Comparison of ENCODE assay signal across 9 cellular contexts in the genomic region with DNA sequence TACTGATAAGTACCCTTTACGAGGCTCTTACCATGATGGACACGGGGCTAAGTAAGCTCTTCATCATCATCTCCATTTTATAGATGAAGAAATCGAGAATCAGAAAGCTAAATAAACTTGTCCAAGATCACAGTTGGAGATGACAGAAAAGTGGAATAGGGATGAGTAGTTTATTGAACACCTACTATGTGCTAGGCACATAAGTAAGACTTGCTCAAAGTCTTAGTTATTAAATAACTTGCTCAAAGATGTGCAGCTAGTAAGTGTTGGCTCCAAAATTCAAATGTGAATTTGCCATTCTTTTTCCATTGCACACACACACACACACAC. TPM values are rescaled to one million over a fixed set of nuclear protein-coding genes. Genes with fewer than 3 reads are reported as not detected.
DNase-seq lines count a peak whose midpoint lies in the region; ATAC-seq and TF ChIP-seq lines count a peak whose summit lies in the region.
"Had no signal": no experiment of that assay in that cellular context is flagged by ENCODE, and none has a peak within 500 bp of the region (broad histone marks: within the 10 kb centered on the region; RNA-seq: fewer than 3 reads in every experiment).

No MANE protein-coding gene starts in this region.

- H3K36me3 ChIP-seq in upper lobe of right lung = peaks cover 19% of the 10 kb centered on the region

- H3K36me3 Mint-ChIP-seq in natural killer cell (no peaks in the 10 kb centered on the region), activated B cell treated with CpG ODN at 0.5 μM for 24 hours (ENCODE audit: low read depth) (peaks cover 4% of the 10 kb centered on the region), memory B cell (peaks cover 2% of the 10 kb centered on the region)
- H3K36me3 Mint-ChIP-seq in natural killer cell treated with Interleukin-12 subunit alpha and Interleukin-12 subunit beta and Interleukin-15 and Interleukin-18, amount 100 ng/mL, for 72 hours = no peaks in the 10 kb centered on the region

- H3K4me1 Mint-ChIP-seq in natural killer cell (peaks cover 15 to 16% of the 10 kb centered on the region in 2 donors), activated B cell treated with CpG ODN at 0.5 μM for 24 hours (peaks cover 4% of the 10 kb centered on the region), memory B cell (peaks cover 20% of the 10 kb centered on the region)
- H3K4me1 Mint-ChIP-seq in natural killer cell treated with Interleukin-12 subunit alpha and Interleukin-12 subunit beta and Interleukin-15 and Interleukin-18, amount 100 ng/mL, for 72 hours (ENCODE audit: low read depth in 2 of 2) = peaks cover 23 to 37% of the 10 kb centered on the region in 2 donors

- POLR2A ChIA-PET in activated B cell treated with CpG ODN at 0.5 μM for 24 hours (lab: Charles Lee) = interaction anchor here (0.6 to 3.8 kb wide), 6 partner anchors 10 to 236 kb away, joined by 3 to 33 read pairs (median 4); partner anchors contain the start of gene RNASEL

- ATAC-seq in natural killer cell = no peak
- no peak for ATAC-seq in natural killer cell treated with Interleukin-12 subunit alpha and Interleukin-12 subunit beta and Interleukin-15 and Interleukin-18, amount 100 ng/mL, for 72 hours
- no peak for ATAC-seq in activated B cell treated with CpG ODN at 0.5 μM for 24 hours (ENCODE audit: low read depth)
- no peak for ATAC-seq in memory B cell (ENCODE audit: low read depth)
- ATAC-seq in upper lobe of right lung = no peak
- ATAC-seq in GM21825 (IDR thresholded peaks at IDR 0.05; ENCODE audit: unreplicated experiment) = no peak
- no peak for ATAC-seq in HG02798 (IDR thresholded peaks at IDR 0.05; ENCODE audit: poor library complexity, unreplicated experiment)
- ATAC-seq in GM19395 (IDR thresholded peaks at IDR 0.05; ENCODE audit: unreplicated experiment) = no peak

- H3K4me1 ChIP-seq in upper lobe of right lung = peaks cover 24% of the 10 kb centered on the region

- no peak overlapping the region for H3K27ac ChIP-seq in upper lobe of right lung

- TF ChIP-seq CTCF in natural killer cell (IDR thresholded peaks at IDR 0.05) (no peak), activated B cell treated with CpG ODN at 0.5 μM for 24 hours (IDR thresholded peaks at IDR 0.05) (no peak), upper lobe of right lung (IDR thresholded peaks at IDR 0.05) (no peak)

- DNase-seq in natural killer cell = no peak
- DNase-seq in natural killer cell treated with Interleukin-12 subunit alpha and Interleukin-12 subunit beta and Interleukin-15 and Interleukin-18, amount 100 ng/mL, for 72 hours (ENCODE audit: low spot score) = no peak
- DNase-seq in activated B cell treated with CpG ODN at 0.5 μM for 24 hours = no peak
- no peak for DNase-seq in memory B cell (ENCODE audit: low spot score in 2 of 2)
- no peak for DNase-seq in upper lobe of right lung

- CTCF ChIA-PET in activated B cell treated with CpG ODN at 0.5 μM for 24 hours (lab: Charles Lee) = interaction anchor here (0.6 to 16.1 kb wide), 3 partner anchors 9 to 358 kb away, joined by 3 to 562 read pairs (median 4); partner anchors contain the start of gene NPL

- H3K9me3 Mint-ChIP-seq in natural killer cell (no peaks in the 10 kb centered on the region), activated B cell treated with CpG ODN at 0.5 μM for 24 hours (no peaks in the 10 kb centered on the region), memory B cell (no peaks in the 10 kb centered on the region)
- no peaks in the 10 kb centered on the region for H3K9me3 Mint-ChIP-seq in natural killer cell treated with Interleukin-12 subunit alpha and Interleukin-12 subunit beta and Interleukin-15 and Interleukin-18, amount 100 ng/mL, for 72 hours
- H3K9me3 Mint-ChIP-seq: activated T-cell treated with anti-CD3 and anti-CD28 coated beads, Interleukin-2, amount 50 U/mL, for 24 hours had no signal

- H3K27me3 ChIP-seq in upper lobe of right lung = no peaks in the 10 kb centered on the region

- H3K4me3 Mint-ChIP-seq in natural killer cell (peak overlapping the region; percentile 74), activated B cell treated with CpG ODN at 0.5 μM for 24 hours (no peak overlapping the region), memory B cell (peak overlapping the region; percentile 86)
- no peak overlapping the region for H3K4me3 Mint-ChIP-seq in natural killer cell treated with Interleukin-12 subunit alpha and Interleukin-12 subunit beta and Interleukin-15 and Interleukin-18, amount 100 ng/mL, for 72 hours
- H3K4me3 Mint-ChIP-seq: activated T-cell treated with anti-CD3 and anti-CD28 coated beads, Interleukin-2, amount 50 U/mL, for 24 hours had no signal

- intact Hi-C loops in natural killer cell (cut with micrococcal nuclease) = loop anchor here (1.0 to 5.0 kb wide), 3 partner anchors 12 to 233 kb away; partner anchors contain the start of gene DHX9
- intact Hi-C loops in activated B cell treated with CpG ODN at 0.5 μM for 24 hours (cut with micrococcal nuclease) = loop anchor here (1.0 to 5.0 kb wide), 4 partner anchors 11 to 235 kb away; partner anchors contain the start of gene DHX9
- intact Hi-C loops in upper lobe of right lung (cut with DNase I) = no loop called here

- no peaks in the 10 kb centered on the region for H3K9me3 ChIP-seq in upper lobe of right lung

- H3K27me3 Mint-ChIP-seq in natural killer cell (ENCODE audit: low read depth in 2 of 2) (peaks cover 21 to 33% of the 10 kb centered on the region in 2 donors), activated B cell treated with CpG ODN at 0.5 μM for 24 hours (no peaks in the 10 kb centered on the region), memory B cell (peaks cover 4% of the 10 kb centered on the region)
- peaks cover 19 to 31% of the 10 kb centered on the region in 2 donors for H3K27me3 Mint-ChIP-seq in natural killer cell treated with Interleukin-12 subunit alpha and Interleukin-12 subunit beta and Interleukin-15 and Interleukin-18, amount 100 ng/mL, for 72 hours

- H3K27ac Mint-ChIP-seq in natural killer cell = no peak overlapping the region
- no peak overlapping the region for H3K27ac Mint-ChIP-seq in natural killer cell treated with Interleukin-12 subunit alpha and Interleukin-12 subunit beta and Interleukin-15 and Interleukin-18, amount 100 ng/mL, for 72 hours
- peak overlapping the region; percentile 73 for H3K27ac Mint-ChIP-seq in activated B cell treated with CpG ODN at 0.5 μM for 24 hours
- peak overlapping the region; percentile 66 for H3K27ac Mint-ChIP-seq in memory B cell
- H3K27ac Mint-ChIP-seq: activated T-cell treated with anti-CD3 and anti-CD28 coated beads, Interleukin-2, amount 50 U/mL, for 24 hours had no signal

- peak overlapping the region; percentile 66 for H3K4me3 ChIP-seq in upper lobe of right lung

RNA-seq across cellular contexts. Expression of gene RGS16, which starts 0.6 kb away (rescaled TPM):
- total RNA-seq in natural killer cell (1 to 10 TPM; 1.3 to 9.6 (median 4.2) TPM), activated B cell treated with CpG ODN at 0.5 μM for 24 hours (2.6 TPM in 2 replicates), upper lobe of right lung (12.0 TPM)
- 100 to 1,000 TPM in 1 of 2 donors, 10 to 100 TPM in 1; 33.0 to 102 TPM for total RNA-seq in natural killer cell treated with Interleukin-12 subunit alpha and Interleukin-12 subunit beta and Interleukin-15 and Interleukin-18, amount 100 ng/mL, for 72 hours

RNA-seq across cellular contexts. Expression of gene RNASEL, which starts 15.7 kb away (rescaled TPM):
- total RNA-seq in natural killer cell = 1 to 10 TPM; 3.3 to 5.8 (median 4.8) TPM
- 1 to 10 TPM; 3.0 to 5.1 TPM for total RNA-seq in natural killer cell treated with Interleukin-12 subunit alpha and Interleukin-12 subunit beta and Interleukin-15 and Interleukin-18, amount 100 ng/mL, for 72 hours
- total RNA-seq in activated B cell treated with CpG ODN at 0.5 μM for 24 hours = 10.0 and 11.1 TPM in 2 replicates
- 12.8 TPM for total RNA-seq in upper lobe of right lung

Comparison
In these comparisons a context has a peak if more than half of its experiments do, and no peak if none do; other contexts are left out.
1. H3K4me3 Mint-ChIP-seq: peak in natural killer cell (single experiment) and memory B cell (single experiment); none in natural killer cell treated with Interleukin-12 subunit alpha and Interleukin-12 subunit beta and Interleukin-15 and Interleukin-18, amount 100 ng/mL, for 72 hours (single experiment) and activated B cell treated with CpG ODN at 0.5 μM for 24 hours (single experiment).
2. H3K27ac Mint-ChIP-seq: peak in activated B cell treated with CpG ODN at 0.5 μM for 24 hours (single experiment) and memory B cell (single experiment); none in natural killer cell (0 of 2) and natural killer cell treated with Interleukin-12 subunit alpha and Interleukin-12 subunit beta and Interleukin-15 and Interleukin-18, amount 100 ng/mL, for 72 hours (0 of 2).